8 cellular contexts compared by ENCODE assay signal in the genomic region with DNA sequence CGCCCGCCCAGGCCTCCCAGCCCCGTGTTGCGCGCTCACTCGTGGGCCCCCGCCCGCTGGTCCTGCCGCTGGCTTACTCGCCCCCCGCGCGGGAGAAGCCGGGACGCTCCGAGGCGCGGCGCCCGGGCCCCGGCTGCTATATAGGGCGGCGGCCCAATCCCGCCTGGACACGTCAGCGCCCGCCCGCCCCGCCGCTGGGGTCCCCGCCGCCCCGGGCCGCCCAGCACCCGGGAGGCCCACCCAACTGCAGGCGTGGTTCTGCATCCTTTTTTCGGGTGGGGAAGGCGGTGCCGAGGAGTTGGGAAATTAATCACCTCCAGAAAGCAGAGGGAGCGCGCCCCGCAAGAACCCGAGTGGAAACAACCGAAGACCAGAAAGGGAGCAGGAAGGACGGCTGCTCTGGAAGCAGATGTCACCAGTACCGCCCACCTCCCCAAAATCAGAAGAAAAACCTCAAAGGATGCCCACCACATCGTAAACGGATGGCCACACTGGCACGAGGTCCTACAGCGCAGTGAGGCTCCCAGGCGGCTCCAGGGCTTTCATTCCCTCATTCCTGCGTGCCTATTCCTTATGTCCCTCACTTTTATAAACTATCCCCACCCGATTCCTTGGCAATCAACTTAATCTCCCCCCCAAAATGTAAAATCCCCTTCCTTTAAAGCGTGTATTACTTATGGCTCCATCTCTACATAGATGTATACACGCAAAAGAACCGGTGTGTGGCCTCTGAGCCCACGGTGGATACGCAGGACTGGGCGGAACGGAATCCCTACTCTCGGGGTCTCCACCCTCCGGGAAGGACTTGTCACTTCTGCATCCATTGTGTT. TPM values are rescaled to one million over a fixed set of nuclear protein-coding genes. Genes with fewer than 3 reads are reported as not detected.
A peak's percentile ranks its signal among the peaks of the same experiment; 100 is the strongest.
DNase-seq lines count a peak whose midpoint lies in the region; ATAC-seq and TF ChIP-seq lines count a peak whose summit lies in the region.

No MANE protein-coding gene starts in this region.

- ATAC-seq in HG03103 (IDR thresholded peaks at IDR 0.05; ENCODE audit: low read depth, unreplicated experiment) (peak; percentile 36), left ventricle myocardium superior (peak; percentile 88), psoas muscle (peak; percentile 44 to 60 (median 55))

- intact Hi-C loops in adrenal gland (cut with DNase I), result no loop called here
- intact Hi-C loops in left ventricle myocardium superior (cut with micrococcal nuclease), result no loop called here
- intact Hi-C loops in psoas muscle (cut with DNase I), result loop anchor here (1.0 to 5.0 kb wide), 3 partner anchors 43 to 79 kb away; a partner anchor contains a TSS

- H3K27ac ChIP-seq in SK-N-MC (no peak overlapping the region), adrenal gland (peak overlapping the region in 4 of 5 donors; percentile 96 to 99 (median 98)), psoas muscle (peak overlapping the region; percentile 89)

- DNase-seq in NOMO-1 (lab: John Stamatoyannopoulos, UW; ENCODE audit: unreplicated experiment in 2 of 2), result peak; percentile 37 to 38
- no peak for DNase-seq in NOMO-1 treated with DMSO at 0.1 percent for 48 hours (lab: John Stamatoyannopoulos, UW; ENCODE audit: unreplicated experiment)
- DNase-seq in SK-N-MC (ENCODE audit: low read depth, low spot score), result no peak
- DNase-seq in adrenal gland, result peak; percentile 59 to 75 (median 67)
- peak; percentile 85 for DNase-seq in left ventricle myocardium superior
- DNase-seq in psoas muscle, result peak; percentile 77 to 80
- no peak for DNase-seq in NCI-H1092 treated with DMSO at 0.1 percent for 48 hours (lab: John Stamatoyannopoulos, UW)

- H3K4me3 ChIP-seq in SK-N-MC (peak overlapping the region; percentile 67), adrenal gland (peak overlapping the region in 2 of 4 donors; percentile 83 to 97), psoas muscle (peak overlapping the region; percentile 93)

- TF ChIP-seq POLR2A in adrenal gland (IDR thresholded peaks at IDR 0.05), result peak in 1 of 2 donors; percentile 47

- 14 to 49% (median 29%) methylated on average over 19 to 61 of the region's 62 CpGs for WGBS in adrenal gland, 4 donors
- WGBS in psoas muscle, 3 donors, result 10 to 16% (median 15%) methylated on average over 43 to 62 of the region's 62 CpGs

- peaks cover 22% of the 10 kb centered on the region for H3K36me3 ChIP-seq in SK-N-MC (ENCODE audit: insufficient read depth, low read length)
- peaks cover 0 to 5% of the 10 kb centered on the region in 2 donors for H3K36me3 ChIP-seq in adrenal gland (replicated peaks in 1 of 2)
- peaks cover 0 to 10% of the 10 kb centered on the region in 2 donors for H3K36me3 ChIP-seq in psoas muscle (ENCODE audit: insufficient read depth in 1 of 2, low read depth in 1 of 2)

- TF ChIP-seq CTCF in adrenal gland (IDR thresholded peaks at IDR 0.05) (no peak), psoas muscle (IDR thresholded peaks at IDR 0.05) (no peak)

- no peak overlapping the region for H3K9ac ChIP-seq in SK-N-MC (ENCODE audit: insufficient read length)

- H3K9me3 ChIP-seq in SK-N-MC (ENCODE audit: low read depth, low read length) (no peaks in the 10 kb centered on the region), adrenal gland (replicated peaks in 1 of 3) (peaks cover 0 to 8% (median 0%) of the 10 kb centered on the region in 3 donors), psoas muscle (peaks cover 10% of the 10 kb centered on the region)

- H3K27me3 ChIP-seq in adrenal gland, result no peaks in the 10 kb centered on the region
- H3K27me3 ChIP-seq in psoas muscle (ENCODE audit: insufficient read depth in 3 of 3, low read length in 2 of 3), result no peaks in the 10 kb centered on the region

- H3K4me1 ChIP-seq in adrenal gland (replicated peaks in 1 of 2) (peaks cover 30 to 42% of the 10 kb centered on the region in 2 donors), psoas muscle (peaks cover 37% of the 10 kb centered on the region)

RNA-seq across cellular contexts. Expression of a gene that starts 42.5 kb away (rescaled TPM):
- total RNA-seq in adrenal gland (100 to 1,000 TPM; 357 to 648 (median 498) TPM), left ventricle myocardium superior (420 TPM), psoas muscle (100 to 1,000 TPM; 349 to 526 (median 469) TPM)
- polyA plus RNA-seq in adrenal gland (100 to 1,000 TPM; 295 to 880 (median 378) TPM), psoas muscle (100 to 1,000 TPM; 264 to 421 (median 283) TPM)

RNA-seq across cellular contexts. Expression of a gene that starts 42.8 kb away (rescaled TPM):
- total RNA-seq in adrenal gland (100 to 1,000 TPM; 192 to 352 (median 251) TPM), left ventricle myocardium superior (139 TPM), psoas muscle (100 to 1,000 TPM in 3 of 4 donors, 10 to 100 TPM in 1; 86.4 to 161 (median 126) TPM)
- polyA plus RNA-seq in adrenal gland (100 to 1,000 TPM; 108 to 368 (median 145) TPM), psoas muscle (100 to 1,000 TPM in 1 of 3 donors, 10 to 100 TPM in 2; 68.8 to 122 (median 90.0) TPM)

Comparison
In these comparisons a context has a peak if more than half of its experiments do, and no peak if none do; other contexts are left out.
1. DNase-seq: peak in NOMO-1 (2 of 2), adrenal gland (7 of 7), left ventricle myocardium superior (single experiment) and psoas muscle (2 of 2); none in NOMO-1 treated with DMSO at 0.1 percent for 48 hours (single experiment), SK-N-MC (single experiment) and NCI-H1092 treated with DMSO at 0.1 percent for 48 hours (single experiment).
2. ATAC-seq: peak in every context shown above with its lines; median percentile 88 in left ventricle myocardium superior; 55 in psoas muscle; 36 in HG03103.
3. intact Hi-C loops: an anchor here in psoas muscle (1.0 to 5.0 kb wide); none called in adrenal gland and left ventricle myocardium superior.